8 cellular contexts compared by ENCODE assay signal in genomic region chr16:88442811-88443576, GRCh38. TPM values are rescaled to one million over a fixed set of nuclear protein-coding genes. Genes with fewer than 3 reads are reported as not detected.
DNase-seq lines count a peak whose midpoint lies in the region; ATAC-seq, FAIRE-seq and TF ChIP-seq lines count a peak whose summit lies in the region.

No MANE protein-coding gene starts in this region.

- no peaks in the 10 kb centered on the region for H3K79me2 ChIP-seq in K562 (ENCODE audit: control insufficient read depth, insufficient read depth, low read length)

- H3K27ac ChIP-seq in K562 (ENCODE audit: extremely low read depth, low read depth, low read length): no peak overlapping the region

- TF ChIP-seq CTCF in AG09309 (IDR thresholded peaks at IDR 0.05; ENCODE audit: control insufficient read depth, insufficient read depth, low read depth, low read length, missing control alignments) (peak; percentile 94), K562 (IDR thresholded peaks at IDR 0.05 in 2 of 3, conservative IDR thresholded peaks at IDR 0.05 in 1 of 3; ENCODE audit: insufficient read depth in 2 of 3, low read depth in 1 of 3, low read length in 3 of 3) (peak; percentile 91 to 97 (median 95))

- peak; percentile 99 to 100 for TF ChIP-seq RAD21 in K562 (CRISPR knock-in tag; conservative IDR thresholded peaks at IDR 0.05 in 1 of 2, IDR thresholded peaks at IDR 0.05 in 1 of 2)

- peaks cover 0 to 5% of the 10 kb centered on the region in 2 donors for H3K4me1 Mint-ChIP-seq in immature natural killer cell

- 8% methylated on average over 36 of the region's 37 CpGs for WGBS in K562 (ENCODE audit: insufficient coverage, low coverage, missing lambda C conversion rate)

- peaks cover 2 to 3% (median 2%) of the 10 kb centered on the region in 3 donors for H3K27me3 Mint-ChIP-seq in immature natural killer cell (ENCODE audit: low read depth in 3 of 3)

- intact Hi-C loops in K562 (cut with micrococcal nuclease): loop anchor here (1.0 kb wide), 1 partner anchor 84 kb away; no protein-coding TSS in a partner anchor

- H3K4me3 Mint-ChIP-seq in immature natural killer cell: no peak overlapping the region

- POLR2A ChIA-PET in K562 (lab: Yijun Ruan, JAX): interaction anchor here (0.6 kb wide), 1 partner anchor 718 kb away, joined by 4 read pairs; no protein-coding TSS in a partner anchor

- TF ChIP-seq POLR2A in K562 (conservative IDR thresholded peaks at IDR 0.05): no peak

- no peak for TF ChIP-seq EP300 in K562 (IDR thresholded peaks at IDR 0.05; ENCODE audit: low read length)

- H3K4me3 ChIP-seq in AG09309 (ENCODE audit: control insufficient read depth, low read depth, low read length) (no peak overlapping the region), K562 (no peak overlapping the region)

- no peaks in the 10 kb centered on the region for H3K9me3 Mint-ChIP-seq in immature natural killer cell

- no peaks in the 10 kb centered on the region for H3K36me3 ChIP-seq in K562 (ENCODE audit: control insufficient read depth, insufficient read depth, low read length)

- H3K36me3 Mint-ChIP-seq in immature natural killer cell: no peaks in the 10 kb centered on the region

- no peak overlapping the region for H2AFZ ChIP-seq in K562 (ENCODE audit: low read depth, low read length)

- no peak overlapping the region for H3K27ac Mint-ChIP-seq in immature natural killer cell

- CTCF ChIA-PET in K562 (lab: Yijun Ruan, JAX; ENCODE audit: low intra/inter-chr PET ratio): interaction anchor here (0.6 to 4.9 kb wide), 5 partner anchors 9 to 123 kb away, joined by 3 to 108 read pairs (median 4); no protein-coding TSS in a partner anchor

- no peaks in the 10 kb centered on the region; the same call in 1 of the 2 replicates for H4K20me1 ChIP-seq in K562 (replicated peaks; ENCODE audit: control insufficient read depth, insufficient read depth, low read length)

- in situ Hi-C loops in K562 (cut with MboI): loop anchor here (10.0 kb wide), 1 partner anchor 82 kb away; no protein-coding TSS in a partner anchor

- no peaks in the 10 kb centered on the region for H3K9me3 ChIP-seq in K562 (replicated peaks; ENCODE audit: control insufficient read depth, insufficient read depth, low read depth, low read length)

- peaks cover 3 to 86% of the 10 kb centered on the region in 2 experiments; a peak in 4 of 5 replicates for H3K4me1 ChIP-seq in K562 (replicated peaks in 1 of 2; ENCODE audit: control insufficient read depth in 2 of 2, insufficient read depth in 2 of 2, low read length in 2 of 2)

- peak; percentile 98 for ATAC-seq in K562
- no peak for ATAC-seq in HG02763 (IDR thresholded peaks at IDR 0.05; ENCODE audit: unreplicated experiment)

- no TSS peak for BruUV-seq in K562 (replicated peaks; lab: Mats Ljungman, UMichigan)

- H3K9ac ChIP-seq in K562 (ENCODE audit: insufficient read depth in 1 of 2, low read depth in 2 of 2, low read length in 2 of 2): peak overlapping the region in 1 of 2 experiments; percentile 18; a peak in 2 of 4 replicates

- peak; percentile 77 for FAIRE-seq in K562 (lab: Jason Lieb, UNC)

- H3K4me2 ChIP-seq in K562 (ENCODE audit: insufficient read depth, low read length): no peak overlapping the region

- no peaks in the 10 kb centered on the region for H3K9me1 ChIP-seq in K562 (ENCODE audit: control insufficient read depth, insufficient read depth, low read length)

- H3K27me3 ChIP-seq in K562 (ENCODE audit: control insufficient read depth in 2 of 2, insufficient read depth in 2 of 2, low read length in 2 of 2): peaks cover 0 to 19% of the 10 kb centered on the region in 2 experiments; a peak in 2 of 5 replicates

- DNase-seq in AG09309 (ENCODE audit: low read depth): no peak
- DNase-seq in GM19240 (ENCODE audit: insufficient read length, low spot score): peak; percentile 98
- peak; percentile 68 for DNase-seq in NCI-H1417 treated with DMSO at 0.1 percent for 48 hours (lab: John Stamatoyannopoulos, UW)
- peak; percentile 76 for DNase-seq in UCSD-AML1 (lab: John Stamatoyannopoulos, UW; ENCODE audit: unreplicated experiment)
- DNase-seq in K562 (ENCODE audit: extremely low read depth in 1 of 4, low spot score in 3 of 4): peak; percentile 85 to 93 (median 91)
- DNase-seq in immature natural killer cell: peak; percentile 79 to 83 (median 82)
- peak; percentile 57 to 70 (median 65) for DNase-seq in stimulated activated CD4-positive, alpha-beta T cell treated with anti-CD3 and anti-CD28 coated beads, Interleukin-1b, Interleukin-23, amount 100 ng/mL, for 24 hours (ENCODE audit: low read depth in 4 of 4, low spot score in 1 of 4)

TF ChIP-seq in K562, 482 proteins besides CTCF, POLR2A, EP300 and RAD21 (continues in another document):
- TF ChIP-seq KDM5B (IDR thresholded peaks at IDR 0.05; ENCODE audit: insufficient replicate concordance, low read depth, low read length) (no peak), BRCA1 (IDR thresholded peaks at IDR 0.05) (no peak), BRCA1 (CRISPR knock-in tag; IDR thresholded peaks at IDR 0.05) (no peak), SMAD2 (IDR thresholded peaks at IDR 0.05; ENCODE audit: low read depth, low read length) (no peak), SMARCA5 (IDR thresholded peaks at IDR 0.05) (no peak), NFYB (IDR thresholded peaks at IDR 0.05; ENCODE audit: extremely low read depth, insufficient read length) (no peak), RBFOX2 (IDR thresholded peaks at IDR 0.05; ENCODE audit: low read depth, low read length) (no peak; the same call in 1 of the 2 replicates), BHLHE40 (IDR thresholded peaks at IDR 0.05; ENCODE audit: low read length) (peak; percentile 66), ZNF165 (CRISPR knock-in tag; IDR thresholded peaks at IDR 0.05; ENCODE audit: borderline replicate concordance) (no peak), LEF1 (IDR thresholded peaks at IDR 0.05) (no peak), PREB (CRISPR knock-in tag; IDR thresholded peaks at IDR 0.05) (0 out of 2 replicates have a peak, but pooled peaks have one; percentile 22), GABPB2 (CRISPR knock-in tag; conservative IDR thresholded peaks at IDR 0.05) (no peak), ZNF644 (tag; IDR thresholded peaks at IDR 0.05; ENCODE audit: low read depth) (no peak), YY1 (IDR thresholded peaks at IDR 0.05; ENCODE audit: borderline replicate concordance in 1 of 3, control insufficient read depth in 1 of 3, extremely low read depth in 1 of 3, insufficient read depth in 3 of 3, insufficient read length in 1 of 3, insufficient replicate concordance in 2 of 3, low read depth in 1 of 3, low read length in 2 of 3) (peak in 1 of 3 experiments; percentile 46)
- TF ChIP-seq, protein P1, sequence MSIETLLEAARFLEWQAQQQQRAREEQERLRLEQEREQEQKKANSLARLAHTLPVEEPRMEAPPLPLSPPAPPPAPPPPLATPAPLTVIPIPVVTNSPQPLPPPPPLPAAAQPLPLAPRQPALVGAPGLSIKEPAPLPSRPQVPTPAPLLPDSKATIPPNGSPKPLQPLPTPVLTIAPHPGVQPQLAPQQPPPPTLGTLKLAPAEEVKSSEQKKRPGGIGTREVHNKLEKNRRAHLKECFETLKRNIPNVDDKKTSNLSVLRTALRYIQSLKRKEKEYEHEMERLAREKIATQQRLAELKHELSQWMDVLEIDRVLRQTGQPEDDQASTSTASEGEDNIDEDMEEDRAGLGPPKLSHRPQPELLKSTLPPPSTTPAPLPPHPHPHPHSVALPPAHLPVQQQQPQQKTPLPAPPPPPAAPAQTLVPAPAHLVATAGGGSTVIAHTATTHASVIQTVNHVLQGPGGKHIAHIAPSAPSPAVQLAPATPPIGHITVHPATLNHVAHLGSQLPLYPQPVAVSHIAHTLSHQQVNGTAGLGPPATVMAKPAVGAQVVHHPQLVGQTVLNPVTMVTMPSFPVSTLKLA (conservative IDR thresholded peaks at IDR 0.05): peak in 1 of 2 experiments; percentile 53; a peak in 2 of 4 replicates
- TF ChIP-seq, protein P2, sequence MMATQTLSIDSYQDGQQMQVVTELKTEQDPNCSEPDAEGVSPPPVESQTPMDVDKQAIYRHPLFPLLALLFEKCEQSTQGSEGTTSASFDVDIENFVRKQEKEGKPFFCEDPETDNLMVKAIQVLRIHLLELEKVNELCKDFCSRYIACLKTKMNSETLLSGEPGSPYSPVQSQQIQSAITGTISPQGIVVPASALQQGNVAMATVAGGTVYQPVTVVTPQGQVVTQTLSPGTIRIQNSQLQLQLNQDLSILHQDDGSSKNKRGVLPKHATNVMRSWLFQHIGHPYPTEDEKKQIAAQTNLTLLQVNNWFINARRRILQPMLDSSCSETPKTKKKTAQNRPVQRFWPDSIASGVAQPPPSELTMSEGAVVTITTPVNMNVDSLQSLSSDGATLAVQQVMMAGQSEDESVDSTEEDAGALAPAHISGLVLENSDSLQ (IDR thresholded peaks at IDR 0.05): no peak

RNA-seq across cellular contexts. Expression of gene ZFPM1, which starts 10.1 kb away (rescaled TPM):
- 14.4 and 38.8 TPM in 2 replicates for total RNA-seq in K562 (2011; cell fraction: chromatin; rRNA removed; ENCODE audit: low replicate concordance)
- total RNA-seq in K562 (2011; cell fraction: nucleolus; rRNA removed): 25.3 and 27.9 TPM in 2 replicates
- 16.8 and 18.9 TPM in 2 replicates for total RNA-seq in K562 (2011; cell fraction: nucleoplasm; rRNA removed)
- 4.5 and 8.7 TPM in 2 replicates for total RNA-seq in K562 (2014; rRNA removed)
- total RNA-seq in K562 (2014; rRNA removed; fragmentation: Illumina TruSeq; extraction: Trizol): 0.26 and 0.47 TPM in 2 replicates
- total RNA-seq in K562 (2015; rRNA removed; fragmentation: Illumina TruSeq; extraction: Trizol): 3.2 and 4.5 TPM in 2 replicates
- total RNA-seq in K562 (2021): 32.7 and 35.9 TPM in 2 replicates
- 0.88 and 1.4 TPM in 2 replicates for polyA plus RNA-seq in K562 (2011; rRNA removed)
- polyA plus RNA-seq in K562 (2011; cell fraction: cytosol; rRNA removed): 0.81 and 4.8 TPM in 2 replicates
- 3.4 and 13.6 TPM in 2 replicates for polyA plus RNA-seq in K562 (2011; cell fraction: nucleus; rRNA removed)
- 7.9 and 12.2 TPM in 2 replicates for polyA plus RNA-seq in K562 (2012)
- 1.2 and 5.1 TPM in 2 replicates for polyA plus RNA-seq in K562 (2014; fragmentation: Illumina TruSeq; extraction: Trizol)
- under 1 TPM; 0.03 to 0.11 TPM for polyA plus RNA-seq in K562 (2014; fragmentation: Nextera tagmentation; extraction: Ambion mirVana)
- polyA plus RNA-seq in K562 (2014; rRNA removed): 4.7 and 5.5 TPM in 2 replicates
- polyA minus RNA-seq in K562 (2011; rRNA and poly(A)+ RNA removed): 0.30 and 1.1 TPM in 2 replicates
- polyA minus RNA-seq in K562 (2011; cell fraction: cytosol; rRNA and poly(A)+ RNA removed): 12.3 and 14.7 TPM in 2 replicates
- 7.7 and 10.1 TPM in 2 replicates for polyA minus RNA-seq in K562 (2011; cell fraction: nucleus; rRNA and poly(A)+ RNA removed)
- under 1 TPM in 2 of 3 donors, not detected in 1; 0.14 to 0.75 TPM for polyA plus RNA-seq in immature natural killer cell
